In genomic region chr4:109703664-109704351, GRCh38 we compare ENCODE assay signal across 8 cellular contexts. TPM values are rescaled to one million over a fixed set of nuclear protein-coding genes. Genes with fewer than 3 reads are reported as not detected.
DNase-seq lines count a peak whose midpoint lies in the region; TF ChIP-seq lines count a peak whose summit lies in the region.

No MANE protein-coding gene starts in this region.

- TF ChIP-seq CTCF in SU-DHL-6 (IDR thresholded peaks at IDR 0.05; ENCODE audit: insufficient read depth, low read length, poor library complexity, severe bottlenecking) (no peak), fibroblast of lung (conservative IDR thresholded peaks at IDR 0.05 in 1 of 2, IDR thresholded peaks at IDR 0.05 in 1 of 2; ENCODE audit: low read depth in 1 of 2, low read length in 2 of 2) (no peak), parathyroid adenoma (IDR thresholded peaks at IDR 0.05) (no peak)

- H3K36me3 ChIP-seq in SU-DHL-6 (ENCODE audit: low read length) = no peaks in the 10 kb centered on the region
- no peaks in the 10 kb centered on the region for H3K36me3 ChIP-seq in fibroblast of lung (ENCODE audit: control insufficient read depth, insufficient read depth, low read length)
- no peaks in the 10 kb centered on the region for H3K36me3 ChIP-seq in parathyroid adenoma (ENCODE audit: control insufficient read depth, insufficient read depth, low read length)

- DNase-seq in SIG-M5 treated with dmso at 0.1 percent for 504 hours (lab: John Stamatoyannopoulos, UW; ENCODE audit: unreplicated experiment) (peak; percentile 35), SIG-M5 (lab: John Stamatoyannopoulos, UW) (no peak), fibroblast of lung (ENCODE audit: low read depth in 2 of 2) (peak in 1 of 2 donors; percentile 28), COLO668 (lab: John Stamatoyannopoulos, UW; ENCODE audit: unreplicated experiment) (no peak), EL (no peak), iPS-NIHi11 (ENCODE audit: low spot score) (no peak)

- H3K4me3 ChIP-seq in SU-DHL-6 (ENCODE audit: insufficient read depth, low read length, poor library complexity, severe bottlenecking) = peak overlapping the region; percentile 74
- H3K4me3 ChIP-seq in fibroblast of lung (replicated peaks in 1 of 4; ENCODE audit: control extremely low read depth in 1 of 4, insufficient read depth in 1 of 4, low read depth in 3 of 4, low read length in 4 of 4) = peak overlapping the region; percentile 73 to 84 (median 80)
- H3K4me3 ChIP-seq in parathyroid adenoma (ENCODE audit: low read depth, low read length) = peak overlapping the region; percentile 76

- H2AFZ ChIP-seq in SU-DHL-6 (ENCODE audit: low read depth, low read length, severe bottlenecking) (peak overlapping the region; percentile 87), fibroblast of lung (ENCODE audit: low read length) (peak overlapping the region; percentile 73), parathyroid adenoma (peak overlapping the region; percentile 91)

- H3K27me3 ChIP-seq in SU-DHL-6 (ENCODE audit: low read length) = no peaks in the 10 kb centered on the region
- H3K27me3 ChIP-seq in fibroblast of lung (ENCODE audit: control insufficient read depth, insufficient read depth, low read length) = no peaks in the 10 kb centered on the region
- H3K27me3 ChIP-seq in parathyroid adenoma (ENCODE audit: control insufficient read depth, insufficient read depth, low read length) = no peaks in the 10 kb centered on the region

- no peaks in the 10 kb centered on the region for H3K9me2 ChIP-seq in SU-DHL-6 (replicated peaks; ENCODE audit: insufficient read depth, low read length)

- H3K9ac ChIP-seq in SU-DHL-6 (ENCODE audit: low read length) (peak overlapping the region; percentile 64), fibroblast of lung (ENCODE audit: insufficient read depth, low read length) (peak overlapping the region; percentile 51), parathyroid adenoma (no peak overlapping the region)

- H3K27ac ChIP-seq in SU-DHL-6 (ENCODE audit: low read depth, low read length) = no peak overlapping the region
- no peak overlapping the region for H3K27ac ChIP-seq in fibroblast of lung (ENCODE audit: insufficient read depth, low read length)
- peak overlapping the region; percentile 63 for H3K27ac ChIP-seq in parathyroid adenoma

- H3K4me1 ChIP-seq in fibroblast of lung (ENCODE audit: control insufficient read depth, extremely low read depth, insufficient read depth, low read length) (peaks cover 2% of the 10 kb centered on the region), parathyroid adenoma (peaks cover 3% of the 10 kb centered on the region)

- no peaks in the 10 kb centered on the region for H3K79me2 ChIP-seq in SU-DHL-6 (ENCODE audit: insufficient read depth, low read length)
- H3K79me2 ChIP-seq in fibroblast of lung (ENCODE audit: control insufficient read depth, insufficient read depth, low read length) = peaks cover 10% of the 10 kb centered on the region
- no peaks in the 10 kb centered on the region for H3K79me2 ChIP-seq in parathyroid adenoma

- H4K20me1 ChIP-seq in SU-DHL-6 (ENCODE audit: low read depth, low read length) = no peaks in the 10 kb centered on the region
- no peaks in the 10 kb centered on the region for H4K20me1 ChIP-seq in fibroblast of lung (ENCODE audit: control insufficient read depth, extremely low read depth, insufficient read depth, low read length)

- peaks cover 7% of the 10 kb centered on the region; the same call in 1 of the 2 replicates for H3F3A ChIP-seq in SU-DHL-6 (ENCODE audit: insufficient read depth)

- H3K4me2 ChIP-seq in SU-DHL-6 (ENCODE audit: low read depth, low read length, poor library complexity, severe bottlenecking) = peak overlapping the region; percentile 66
- peak overlapping the region; percentile 66 for H3K4me2 ChIP-seq in fibroblast of lung (ENCODE audit: extremely low read depth, insufficient read depth, low read length)
- H3K4me2 ChIP-seq in parathyroid adenoma (ENCODE audit: low read length) = peak overlapping the region; percentile 86

- H3K9me3 ChIP-seq in SU-DHL-6 (ENCODE audit: insufficient read depth, low read length) (no peaks in the 10 kb centered on the region), fibroblast of lung (ENCODE audit: control insufficient read depth, insufficient read depth, low read depth, low read length) (no peaks in the 10 kb centered on the region), parathyroid adenoma (ENCODE audit: control insufficient read depth, low read length) (no peaks in the 10 kb centered on the region)

RNA-seq across cellular contexts. Expression of gene CASP6, which starts 0.6 kb away (rescaled TPM):
- total RNA-seq in fibroblast of lung = 31.3 and 33.5 TPM in 2 replicates
- 44.7 and 45.5 TPM in 2 replicates for polyA plus RNA-seq in fibroblast of lung
- 15.0 and 21.6 TPM in 2 replicates for polyA plus RNA-seq in fibroblast of lung (2012)
- polyA minus RNA-seq in fibroblast of lung (ENCODE audit: low replicate concordance) = 8.2 TPM in 1 of 2 replicates, not detected in the other

RNA-seq across cellular contexts. Expression of gene PLA2G12A, which starts 26.1 kb away (rescaled TPM):
- 10.5 and 18.0 TPM in 2 replicates for total RNA-seq in fibroblast of lung
- 15.9 and 16.1 TPM in 2 replicates for polyA plus RNA-seq in fibroblast of lung
- polyA plus RNA-seq in fibroblast of lung (2012) = 24.3 and 31.0 TPM in 2 replicates
- 17.3 and 17.5 TPM in 2 replicates for polyA minus RNA-seq in fibroblast of lung (ENCODE audit: low replicate concordance)
